Comparison of ENCODE assay signal across 8 cellular contexts in genomic region chr2:11688222-11689069, GRCh38. TPM values are rescaled to one million over a fixed set of nuclear protein-coding genes. Genes with fewer than 3 reads are reported as not detected.
A peak's percentile ranks its signal among the peaks of the same experiment; 100 is the strongest.
DNase-seq lines count a peak whose midpoint lies in the region; ATAC-seq and TF ChIP-seq lines count a peak whose summit lies in the region.

No MANE protein-coding gene starts in this region.

- 12 to 35% methylated on average over 6 to 23 of the region's 23 CpGs for WGBS in transverse colon (ENCODE audit: low coverage in 1 of 2), 2 donors

- intact Hi-C loops in transverse colon (cut with DNase I; ENCODE audit: low total_unique reads): no loop called here

- H3K4me1 Mint-ChIP-seq in activated naive CD4-positive, alpha-beta T cell treated with anti-CD3 and anti-CD28 coated beads, Interleukin-2, amount 50 U/mL, for 24 hours: peaks cover 14% of the 10 kb centered on the region
- peaks cover 7% of the 10 kb centered on the region for H3K4me1 Mint-ChIP-seq in glutamatergic neuron (ENCODE audit: low read depth, unreplicated experiment)

- H3K27ac ChIP-seq in KMS-11 (no peak overlapping the region), transverse colon (peak overlapping the region in 3 of 4 donors; percentile 23 to 41 (median 38))

- peak; percentile 29 for DNase-seq in DMS 273 treated with DMSO at 0.1 percent for 48 hours (lab: John Stamatoyannopoulos, UW)
- DNase-seq in SKM-1 (lab: John Stamatoyannopoulos, UW; ENCODE audit: unreplicated experiment): peak; percentile 62
- DNase-seq in glutamatergic neuron: peak; percentile 91
- DNase-seq in pons (ENCODE audit: low spot score): peak; percentile 70
- DNase-seq in transverse colon: peak; percentile 86

- no peak for TF ChIP-seq EP300 in transverse colon (IDR thresholded peaks at IDR 0.05; ENCODE audit: low read depth)

- no peak for TF ChIP-seq POLR2A in transverse colon (IDR thresholded peaks at IDR 0.05)

- peak overlapping the region; percentile 50 for H3K4me2 ChIP-seq in KMS-11

- no peak overlapping the region for H3K9ac ChIP-seq in KMS-11

- no peaks in the 10 kb centered on the region for H3K9me3 Mint-ChIP-seq in activated naive CD4-positive, alpha-beta T cell treated with anti-CD3 and anti-CD28 coated beads, Interleukin-2, amount 50 U/mL, for 24 hours
- H3K9me3 Mint-ChIP-seq in glutamatergic neuron (ENCODE audit: unreplicated experiment): peaks cover 1% of the 10 kb centered on the region

- H3K4me1 ChIP-seq in KMS-11 (ENCODE audit: low read depth, poor library complexity, severe bottlenecking) (peaks cover 25% of the 10 kb centered on the region), transverse colon (peaks cover 0 to 22% (median 13%) of the 10 kb centered on the region in 4 donors)

- no peaks in the 10 kb centered on the region for H3K36me3 Mint-ChIP-seq in activated naive CD4-positive, alpha-beta T cell treated with anti-CD3 and anti-CD28 coated beads, Interleukin-2, amount 50 U/mL, for 24 hours
- no peaks in the 10 kb centered on the region for H3K36me3 Mint-ChIP-seq in glutamatergic neuron (ENCODE audit: unreplicated experiment)

- in situ Hi-C loops in transverse colon (cut with MboI; ENCODE audit: low pct_ligation_motif_present in 1 of 4, low pct_unique_long_range_greater_than_20kb in 1 of 4, low sequenced_read_pairs in 3 of 4): loop anchor here (5.0 to 10.0 kb wide), 2 partner anchors 94 to 96 kb away; no protein-coding TSS in a partner anchor

- H3K4me3 ChIP-seq in KMS-11 (IDR thresholded peaks at IDR 0.05; ENCODE audit: insufficient read depth, low read depth, low read length) (peak overlapping the region; percentile 63), transverse colon (peak overlapping the region in 1 of 4 donors; percentile 1)

- H3K4me3 Mint-ChIP-seq in activated naive CD4-positive, alpha-beta T cell treated with anti-CD3 and anti-CD28 coated beads, Interleukin-2, amount 50 U/mL, for 24 hours: peak overlapping the region; percentile 62
- H3K4me3 Mint-ChIP-seq in glutamatergic neuron (ENCODE audit: unreplicated experiment): peak overlapping the region; percentile 40

- H3K27me3 ChIP-seq in KMS-11 (ENCODE audit: insufficient read depth, low read depth): no peaks in the 10 kb centered on the region
- peaks cover 19% of the 10 kb centered on the region for H3K27me3 ChIP-seq in transverse colon

- H3K36me3 ChIP-seq in KMS-11 (ENCODE audit: insufficient read depth) (no peaks in the 10 kb centered on the region), transverse colon (no peaks in the 10 kb centered on the region)

- peaks cover 1% of the 10 kb centered on the region for H3K27me3 Mint-ChIP-seq in activated naive CD4-positive, alpha-beta T cell treated with anti-CD3 and anti-CD28 coated beads, Interleukin-2, amount 50 U/mL, for 24 hours
- no peaks in the 10 kb centered on the region for H3K27me3 Mint-ChIP-seq in glutamatergic neuron (ENCODE audit: unreplicated experiment)

- peak overlapping the region; percentile 68 for H2AFZ ChIP-seq in KMS-11 (ENCODE audit: low read depth)

- ATAC-seq in GM21717 (IDR thresholded peaks at IDR 0.05; ENCODE audit: unreplicated experiment): peak; percentile 91

- H3K9me3 ChIP-seq in transverse colon: no peaks in the 10 kb centered on the region

- peak overlapping the region; percentile 23 for H3K27ac Mint-ChIP-seq in activated naive CD4-positive, alpha-beta T cell treated with anti-CD3 and anti-CD28 coated beads, Interleukin-2, amount 50 U/mL, for 24 hours
- H3K27ac Mint-ChIP-seq in glutamatergic neuron (ENCODE audit: unreplicated experiment): no peak overlapping the region

- TF ChIP-seq CTCF in KMS-11 (conservative IDR thresholded peaks at IDR 0.05; ENCODE audit: low read depth, low read length): peak; percentile 93
- TF ChIP-seq CTCF in glutamatergic neuron (IDR thresholded peaks at IDR 0.05; ENCODE audit: partially characterized antibody, unreplicated experiment): peak; percentile 91
- TF ChIP-seq CTCF in transverse colon (IDR thresholded peaks at IDR 0.05): peak; percentile 75 to 87 (median 81)

- H4K20me1 ChIP-seq in KMS-11 (ENCODE audit: insufficient read depth): no peaks in the 10 kb centered on the region

- H3K79me2 ChIP-seq in KMS-11 (ENCODE audit: insufficient read depth, low read depth): no peaks in the 10 kb centered on the region

RNA-seq across cellular contexts. Expression of gene NTSR2, which starts 18.5 kb away (rescaled TPM):
- not detected for total RNA-seq in glutamatergic neuron (ENCODE audit: unreplicated experiment)
- not detected for total RNA-seq in transverse colon

RNA-seq across cellular contexts. Expression of gene LPIN1, which starts 58.0 kb away (rescaled TPM):
- total RNA-seq in glutamatergic neuron (ENCODE audit: unreplicated experiment) (142 TPM), transverse colon (10 to 100 TPM; 19.7 to 62.1 (median 26.6) TPM)

Comparison
In these comparisons a context has a peak if more than half of its experiments do, and no peak if none do; other contexts are left out.
1. DNase-seq: peak in every context shown above with its lines; median percentile 91 in glutamatergic neuron; 86 in transverse colon; 70 in pons; 62 in SKM-1; 29 in DMS 273 treated with DMSO at 0.1 percent for 48 hours.